ENCODE assay signal across 19 cellular contexts in the genomic region with DNA sequence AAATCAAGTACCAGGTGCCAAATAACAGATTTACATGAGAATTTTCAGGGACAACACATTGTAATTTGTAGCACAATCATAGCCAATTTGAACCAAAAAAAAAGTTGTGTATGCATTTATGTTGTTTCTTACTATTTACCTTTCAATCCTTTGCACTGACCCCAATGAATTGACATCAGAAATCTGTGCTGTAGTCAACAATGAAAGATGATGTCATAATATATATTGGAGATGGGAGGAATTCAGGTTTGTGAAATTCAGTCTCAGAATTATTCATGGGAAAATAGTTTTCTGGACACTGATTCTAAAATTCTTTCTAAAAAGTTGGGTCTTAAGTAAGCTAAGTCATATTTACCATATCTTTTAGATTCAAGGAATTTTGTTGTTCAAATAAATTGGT. TPM values are rescaled to one million over a fixed set of nuclear protein-coding genes. Genes with fewer than 3 reads are reported as not detected.
"Had no signal": no experiment of that assay in that cellular context is flagged by ENCODE, and none has a peak within 500 bp of the region (broad histone marks: within the 10 kb centered on the region; RNA-seq: fewer than 3 reads in every experiment).

No MANE protein-coding gene starts in this region.

RNA-seq across cellular contexts. Expression of a gene that starts 31.0 kb away (rescaled TPM):
- total RNA-seq: naive thymus-derived CD8-positive, alpha-beta T cell; natural killer cell treated with Interleukin-12 subunit alpha and Interleukin-12 subunit beta and Interleukin-15 and Interleukin-18, amount 100 ng/mL, for 72 hours; neural crest cell; omental fat pad; osteocyte; pancreas; posterior vena cava; pulmonary artery endothelial cell; right atrium auricular region; sciatic nerve; stomach; subcutaneous adipose tissue; temporal lobe; thoracic aorta; thyroid gland; tibial nerve; upper lobe of left lung; ureter; vagina had no signal
- polyA plus RNA-seq: naive thymus-derived CD8-positive, alpha-beta T cell; pancreas; stomach had no signal
